In the genomic region with DNA sequence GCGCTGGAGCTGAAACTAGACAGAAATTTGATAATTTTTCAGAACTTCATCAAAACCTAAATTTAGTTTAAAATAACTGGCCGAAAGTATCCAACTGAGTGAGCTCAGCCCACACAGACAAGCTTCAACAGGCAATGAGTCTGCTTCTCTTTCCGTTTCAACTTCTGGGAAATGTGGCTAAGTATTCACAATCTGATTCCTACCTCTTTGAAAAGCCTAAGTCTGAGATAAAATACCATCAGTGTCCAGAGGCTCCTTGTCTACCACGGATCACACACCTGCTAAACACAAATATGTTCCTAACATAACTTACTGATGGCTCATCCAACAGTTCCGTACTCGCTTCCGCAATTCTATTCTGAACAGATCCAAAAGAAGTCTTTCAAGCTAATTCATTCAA, we compare ENCODE assay signal across 19 cellular contexts. TPM values are rescaled to one million over a fixed set of nuclear protein-coding genes. Genes with fewer than 3 reads are reported as not detected.
DNase-seq lines count a peak whose midpoint lies in the region; FAIRE-seq and TF ChIP-seq lines count a peak whose summit lies in the region.
"Had no signal": no experiment of that assay in that cellular context is flagged by ENCODE, and none has a peak within 500 bp of the region (broad histone marks: within the 10 kb centered on the region; RNA-seq: fewer than 3 reads in every experiment).

No MANE protein-coding gene starts in this region.

- H3K4me1 Mint-ChIP-seq in activated naive CD4-positive, alpha-beta T cell treated with anti-CD3 and anti-CD28 coated beads, Interleukin-2, amount 50 U/mL, for 24 hours = peaks cover 78% of the 10 kb centered on the region
- peaks cover 44% of the 10 kb centered on the region for H3K4me1 Mint-ChIP-seq in activated naive CD4-positive, alpha-beta T cell treated with anti-CD3 and anti-CD28 coated beads, Interleukin-2, amount 10 ng/mL, durations not matched to agents 7 days and 5 days
- H3K4me1 Mint-ChIP-seq in astrocyte (ENCODE audit: low read depth, unreplicated experiment) = peaks cover 25% of the 10 kb centered on the region
- H3K4me1 Mint-ChIP-seq in type B pancreatic cell (ENCODE audit: unreplicated experiment) = peaks cover 29% of the 10 kb centered on the region
- peaks cover 6% of the 10 kb centered on the region for H3K4me1 Mint-ChIP-seq in endodermal cell

- H3K36me3 ChIP-seq in astrocyte (ENCODE audit: insufficient read depth, low read length) (no peaks in the 10 kb centered on the region), endodermal cell (ENCODE audit: control insufficient read depth, insufficient read depth, low read length) (peaks cover 26% of the 10 kb centered on the region), A673 (ENCODE audit: insufficient read depth, low read length, poor library complexity, severe bottlenecking) (no peaks in the 10 kb centered on the region)
- H3K36me3 ChIP-seq: Peyer's patch had no signal

- H3K9ac ChIP-seq in astrocyte (ENCODE audit: low read length) (no peak overlapping the region), endodermal cell (ENCODE audit: extremely low read depth, low read length, poor library complexity, severe bottlenecking) (no peak overlapping the region)

- no TSS peak for BruUV-seq in A673 (replicated peaks; lab: Mats Ljungman, UMichigan)

- H3K9me3 ChIP-seq in astrocyte (ENCODE audit: insufficient read depth, low read depth, low read length) (no peaks in the 10 kb centered on the region), endodermal cell (ENCODE audit: control insufficient read depth, low read length) (peaks cover 8% of the 10 kb centered on the region), A673 (ENCODE audit: low read depth, low read length, poor library complexity, severe bottlenecking) (no peaks in the 10 kb centered on the region)
- H3K9me3 ChIP-seq: mucosa of descending colon, Peyer's patch had no signal

- POLR2A ChIA-PET in A673 (lab: Charles Lee; ENCODE audit: low non-redundant PET) = no interaction called here

- FAIRE-seq in astrocyte (lab: Jason Lieb, UNC) = no peak
- FAIRE-seq: A204.1, endothelial cell of umbilical vein had no signal

- H3K4me3 ChIP-seq in astrocyte (ENCODE audit: insufficient read depth, low read depth, low read length) (no peak overlapping the region), endodermal cell (ENCODE audit: low read length) (no peak overlapping the region), A673 (ENCODE audit: low read depth, low read length, poor library complexity, severe bottlenecking) (no peak overlapping the region)
- H3K4me3 ChIP-seq: mucosa of descending colon, Peyer's patch had no signal

- no peak overlapping the region for H2AFZ ChIP-seq in astrocyte (ENCODE audit: low read depth, low read length)

- peaks cover 17% of the 10 kb centered on the region for H3K36me3 Mint-ChIP-seq in activated naive CD4-positive, alpha-beta T cell treated with anti-CD3 and anti-CD28 coated beads, Interleukin-2, amount 50 U/mL, for 24 hours
- H3K36me3 Mint-ChIP-seq in activated naive CD4-positive, alpha-beta T cell treated with anti-CD3 and anti-CD28 coated beads, Interleukin-2, amount 10 ng/mL, durations not matched to agents 7 days and 5 days = peaks cover 27% of the 10 kb centered on the region
- H3K36me3 Mint-ChIP-seq in astrocyte (ENCODE audit: low read depth, unreplicated experiment) = peaks cover 6% of the 10 kb centered on the region
- peaks cover 26% of the 10 kb centered on the region for H3K36me3 Mint-ChIP-seq in type B pancreatic cell
- peaks cover 19% of the 10 kb centered on the region for H3K36me3 Mint-ChIP-seq in endodermal cell (ENCODE audit: low read depth)

- H3K4me1 ChIP-seq in astrocyte (ENCODE audit: insufficient read depth, low read length) (peaks cover 2% of the 10 kb centered on the region), endodermal cell (ENCODE audit: control insufficient read depth, insufficient read depth, low read length) (no peaks in the 10 kb centered on the region), A673 (ENCODE audit: insufficient read depth, low read length, poor library complexity, severe bottlenecking) (peaks cover 20% of the 10 kb centered on the region)

- no peak for TF ChIP-seq CTCF in astrocyte (IDR thresholded peaks at IDR 0.05; ENCODE audit: insufficient read depth, low read depth, low read length)
- TF ChIP-seq CTCF in type B pancreatic cell (conservative IDR thresholded peaks at IDR 0.05) = no peak
- TF ChIP-seq CTCF in endodermal cell (conservative IDR thresholded peaks at IDR 0.05) = no peak
- TF ChIP-seq CTCF in A673 (conservative IDR thresholded peaks at IDR 0.05; ENCODE audit: low read depth, low read length) = no peak

- H3K79me2 ChIP-seq in astrocyte (ENCODE audit: insufficient read depth, low read length) = peaks cover 73% of the 10 kb centered on the region

- peaks cover 7% of the 10 kb centered on the region for H3K9me3 Mint-ChIP-seq in activated naive CD4-positive, alpha-beta T cell treated with anti-CD3 and anti-CD28 coated beads, Interleukin-2, amount 50 U/mL, for 24 hours
- peaks cover 5% of the 10 kb centered on the region for H3K9me3 Mint-ChIP-seq in activated naive CD4-positive, alpha-beta T cell treated with anti-CD3 and anti-CD28 coated beads, Interleukin-2, amount 10 ng/mL, durations not matched to agents 7 days and 5 days
- H3K9me3 Mint-ChIP-seq in astrocyte (ENCODE audit: unreplicated experiment) (no peaks in the 10 kb centered on the region), type B pancreatic cell (peaks cover 8% of the 10 kb centered on the region), endodermal cell (peaks cover 3% of the 10 kb centered on the region)
- H3K9me3 Mint-ChIP-seq: CD4-positive, alpha-beta T cell had no signal

- H3K27ac Mint-ChIP-seq in activated naive CD4-positive, alpha-beta T cell treated with anti-CD3 and anti-CD28 coated beads, Interleukin-2, amount 50 U/mL, for 24 hours = peak overlapping the region; percentile 14
- H3K27ac Mint-ChIP-seq in activated naive CD4-positive, alpha-beta T cell treated with anti-CD3 and anti-CD28 coated beads, Interleukin-2, amount 10 ng/mL, durations not matched to agents 7 days and 5 days = no peak overlapping the region
- H3K27ac Mint-ChIP-seq in astrocyte (ENCODE audit: unreplicated experiment) (peak overlapping the region; percentile 44), type B pancreatic cell (peak overlapping the region; percentile 16), endodermal cell (no peak overlapping the region)
- H3K27ac Mint-ChIP-seq: CD4-positive, alpha-beta T cell had no signal

- H4K20me1 ChIP-seq in astrocyte (ENCODE audit: insufficient read depth, low read length) = peaks cover 65% of the 10 kb centered on the region

- no peaks in the 10 kb centered on the region for H3K27me3 Mint-ChIP-seq in activated naive CD4-positive, alpha-beta T cell treated with anti-CD3 and anti-CD28 coated beads, Interleukin-2, amount 50 U/mL, for 24 hours
- no peaks in the 10 kb centered on the region for H3K27me3 Mint-ChIP-seq in activated naive CD4-positive, alpha-beta T cell treated with anti-CD3 and anti-CD28 coated beads, Interleukin-2, amount 10 ng/mL, durations not matched to agents 7 days and 5 days
- no peaks in the 10 kb centered on the region for H3K27me3 Mint-ChIP-seq in astrocyte (ENCODE audit: low read depth, unreplicated experiment)
- no peaks in the 10 kb centered on the region for H3K27me3 Mint-ChIP-seq in type B pancreatic cell
- no peaks in the 10 kb centered on the region for H3K27me3 Mint-ChIP-seq in endodermal cell (ENCODE audit: insufficient read depth)
- H3K27me3 Mint-ChIP-seq: CD4-positive, alpha-beta T cell had no signal

- no peak overlapping the region for H3K4me3 Mint-ChIP-seq in activated naive CD4-positive, alpha-beta T cell treated with anti-CD3 and anti-CD28 coated beads, Interleukin-2, amount 50 U/mL, for 24 hours
- H3K4me3 Mint-ChIP-seq in activated naive CD4-positive, alpha-beta T cell treated with anti-CD3 and anti-CD28 coated beads, Interleukin-2, amount 10 ng/mL, durations not matched to agents 7 days and 5 days = no peak overlapping the region
- H3K4me3 Mint-ChIP-seq in astrocyte (ENCODE audit: unreplicated experiment) (peak overlapping the region; percentile 40), type B pancreatic cell (no peak overlapping the region), endodermal cell (no peak overlapping the region)
- H3K4me3 Mint-ChIP-seq: CD4-positive, alpha-beta T cell; stimulated activated effector memory CD8-positive, alpha-beta T cell treated with anti-CD3 and anti-CD28 coated beads, Interleukin-12 subunit alpha, Interleukin-12 subunit beta, amount 100 ng/mL, for 72 hours had no signal

- intact Hi-C loops in A673 (cut with micrococcal nuclease; ENCODE audit: unreplicated experiment) = no loop called here

- no peak overlapping the region for H3K27ac ChIP-seq in astrocyte (ENCODE audit: low read depth, low read length)
- no peak overlapping the region for H3K27ac ChIP-seq in endodermal cell (ENCODE audit: low read depth, low read length)
- H3K27ac ChIP-seq in A673 (ENCODE audit: low read depth, low read length, poor library complexity, severe bottlenecking) = no peak overlapping the region
- H3K27ac ChIP-seq: Peyer's patch had no signal

- H3K4me2 ChIP-seq in astrocyte (ENCODE audit: low read length) = no peak overlapping the region

- no peak for DNase-seq in activated naive CD4-positive, alpha-beta T cell treated with anti-CD3 and anti-CD28 coated beads, Interleukin-2, amount 10 ng/mL, durations not matched to agents 7 days and 5 days
- DNase-seq in astrocyte (ENCODE audit: low read depth) (peak; percentile 33), islet precursor cell (peak; percentile 61), type B pancreatic cell (ENCODE audit: extremely low spot score, unreplicated experiment) (no peak), DMS53 treated with DMSO at 0.1 percent for 48 hours (lab: John Stamatoyannopoulos, UW; ENCODE audit: unreplicated experiment) (no peak), endodermal cell (no peak), A673 (ENCODE audit: low spot score) (no peak)
- DNase-seq: CD4-positive, alpha-beta T cell; EL; glutamatergic neuron; mucosa of descending colon; NCI-H187; NCI-H510A; Peyer's patch; T-helper 1 cell had no signal

- CTCF ChIA-PET in activated naive CD4-positive, alpha-beta T cell treated with anti-CD3 and anti-CD28 coated beads, Interleukin-2, amount 10 ng/mL, durations not matched to agents 7 days and 5 days (lab: Charles Lee) = interaction anchor here (0.7 kb wide), 2 partner anchors 10 to 12 kb away, joined by 3 read pairs; no protein-coding TSS in a partner anchor
- CTCF ChIA-PET in A673 (lab: Charles Lee) = no interaction called here

- H3K27me3 ChIP-seq in astrocyte (ENCODE audit: insufficient read depth, low read length) (no peaks in the 10 kb centered on the region), endodermal cell (ENCODE audit: control insufficient read depth, insufficient read depth, low read length, poor library complexity, severe bottlenecking) (no peaks in the 10 kb centered on the region), A673 (replicated peaks; ENCODE audit: insufficient read depth, low read depth, low read length, poor library complexity) (no peaks in the 10 kb centered on the region)
- H3K27me3 ChIP-seq: Peyer's patch had no signal

- 86 to 95% methylated on average over 7 of the region's 7 CpGs for WGBS in endodermal cell (ENCODE audit: insufficient coverage in 1 of 2, insufficient read length in 1 of 2), 2 experiments

RNA-seq across cellular contexts. Expression of a gene that starts 8.5 kb away (rescaled TPM):
- total RNA-seq in astrocyte (31.8 and 34.4 TPM in 2 replicates), type B pancreatic cell (ENCODE audit: low replicate concordance) (39.0 and 39.9 TPM in 2 replicates), endodermal cell (10 to 100 TPM; 37.2 to 43.5 TPM), A673 (2021) (71.9 and 81.7 TPM in 2 replicates)
- 19.5 TPM for polyA plus RNA-seq in endodermal cell (2013, experiment 1 of 2)
- polyA plus RNA-seq in endodermal cell (2013, experiment 2 of 2) = 19.3 TPM

RNA-seq across cellular contexts. Expression of a gene that starts 54.4 kb away (rescaled TPM):
- total RNA-seq in astrocyte (139 and 142 TPM in 2 replicates), type B pancreatic cell (ENCODE audit: low replicate concordance) (94.5 and 101 TPM in 2 replicates), endodermal cell (100 to 1,000 TPM; 114 to 115 TPM), A673 (2021) (153 and 160 TPM in 2 replicates)
- polyA plus RNA-seq in endodermal cell (2013, experiment 1 of 2) = 70.0 TPM
- 63.5 TPM for polyA plus RNA-seq in endodermal cell (2013, experiment 2 of 2)

Comparison
In these comparisons a context has a peak if more than half of its experiments do, and no peak if none do; other contexts are left out.
1. H3K27ac Mint-ChIP-seq: peak in activated naive CD4-positive, alpha-beta T cell treated with anti-CD3 and anti-CD28 coated beads, Interleukin-2, amount 50 U/mL, for 24 hours (single experiment), astrocyte (single experiment) and type B pancreatic cell (single experiment); none in activated naive CD4-positive, alpha-beta T cell treated with anti-CD3 and anti-CD28 coated beads, Interleukin-2, amount 10 ng/mL, durations not matched to agents 7 days and 5 days (single experiment) and endodermal cell (single experiment).
2. DNase-seq: peak in astrocyte (single experiment) and islet precursor cell (single experiment); none in activated naive CD4-positive, alpha-beta T cell treated with anti-CD3 and anti-CD28 coated beads, Interleukin-2, amount 10 ng/mL, durations not matched to agents 7 days and 5 days (single experiment), type B pancreatic cell (single experiment), DMS53 treated with DMSO at 0.1 percent for 48 hours (single experiment), endodermal cell (single experiment) and A673 (single experiment).